Comparison of ENCODE assay signal across 12 cellular contexts in genomic region chr2:177325554-177325953, GRCh38.
DNase-seq lines count a peak whose midpoint lies in the region; ATAC-seq, FAIRE-seq and TF ChIP-seq lines count a peak whose summit lies in the region.
"Had no signal": no experiment of that assay in that cellular context is flagged by ENCODE, and none has a peak within 500 bp of the region (broad histone marks: within the 10 kb centered on the region; RNA-seq: fewer than 3 reads in every experiment).

No MANE protein-coding gene starts in this region.

- H3K4me1 Mint-ChIP-seq in astrocyte (ENCODE audit: low read depth, unreplicated experiment), result no peaks in the 10 kb centered on the region
- H3K4me1 Mint-ChIP-seq: IgD-negative memory B cell had no signal

- TF ChIP-seq CTCF in astrocyte (IDR thresholded peaks at IDR 0.05; ENCODE audit: insufficient read depth, low read depth, low read length), result no peak
- TF ChIP-seq CTCF in liver (IDR thresholded peaks at IDR 0.05; ENCODE audit: low read depth, low read length, missing input control), result no peak
- no peak for TF ChIP-seq CTCF in right atrium auricular region (IDR thresholded peaks at IDR 0.05)

- H3K9me3 Mint-ChIP-seq in astrocyte (ENCODE audit: unreplicated experiment), result no peaks in the 10 kb centered on the region
- H3K9me3 Mint-ChIP-seq: IgD-negative memory B cell had no signal

- no peaks in the 10 kb centered on the region for H3K27me3 Mint-ChIP-seq in astrocyte (ENCODE audit: low read depth, unreplicated experiment)
- H3K27me3 Mint-ChIP-seq: IgD-negative memory B cell had no signal

- FAIRE-seq in GM18507 (lab: Jason Lieb, UNC), result peak; percentile 15
- no peak for FAIRE-seq in astrocyte (lab: Jason Lieb, UNC)

- H3K4me1 ChIP-seq in astrocyte (ENCODE audit: insufficient read depth, low read length) (peaks cover 7% of the 10 kb centered on the region), liver (ENCODE audit: control insufficient read depth in 4 of 4, insufficient read depth in 4 of 4, low read length in 3 of 4) (peaks cover 11 to 43% (median 24%) of the 10 kb centered on the region in 4 donors), right atrium auricular region (no peaks in the 10 kb centered on the region)

- no peaks in the 10 kb centered on the region for H3K9me3 ChIP-seq in astrocyte (ENCODE audit: insufficient read depth, low read depth, low read length)
- no peaks in the 10 kb centered on the region for H3K9me3 ChIP-seq in liver (ENCODE audit: control insufficient read depth in 4 of 4, low read length in 3 of 4)
- no peaks in the 10 kb centered on the region for H3K9me3 ChIP-seq in right atrium auricular region

- no peaks in the 10 kb centered on the region for H3K79me2 ChIP-seq in astrocyte (ENCODE audit: insufficient read depth, low read length)

- peak; percentile 8 to 32 for TF ChIP-seq RAD21 in liver (IDR thresholded peaks at IDR 0.05)

- H3K36me3 Mint-ChIP-seq in astrocyte (ENCODE audit: low read depth, unreplicated experiment), result peaks cover 8% of the 10 kb centered on the region

- H3K27ac ChIP-seq in astrocyte (ENCODE audit: low read depth, low read length) (no peak overlapping the region), liver (ENCODE audit: low read depth in 1 of 2, low read length in 2 of 2) (peak overlapping the region; percentile 65 to 84), right atrium auricular region (no peak overlapping the region)

- H2AFZ ChIP-seq in astrocyte (ENCODE audit: low read depth, low read length), result no peak overlapping the region

- no peaks in the 10 kb centered on the region for H4K20me1 ChIP-seq in astrocyte (ENCODE audit: insufficient read depth, low read length)

- ATAC-seq in HG02840 (IDR thresholded peaks at IDR 0.05; ENCODE audit: low FRiP score, unreplicated experiment), result peak; percentile 59
- ATAC-seq: activated CD4-positive, CD25-positive, alpha-beta regulatory T cell treated with anti-CD3 and anti-CD28 coated beads, Interleukin-2, amount 50 U/mL, for 24 hours had no signal

- H3K4me2 ChIP-seq in astrocyte (ENCODE audit: low read length), result no peak overlapping the region

- no peaks in the 10 kb centered on the region for H3K36me3 ChIP-seq in astrocyte (ENCODE audit: insufficient read depth, low read length)
- H3K36me3 ChIP-seq in liver (ENCODE audit: control insufficient read depth in 4 of 4, insufficient read depth in 3 of 4, low read depth in 1 of 4, low read length in 3 of 4), result no peaks in the 10 kb centered on the region
- H3K36me3 ChIP-seq in right atrium auricular region, result peaks cover 8% of the 10 kb centered on the region

- H3K27ac Mint-ChIP-seq in astrocyte (ENCODE audit: unreplicated experiment), result no peak overlapping the region
- H3K27ac Mint-ChIP-seq: IgD-negative memory B cell had no signal

- H3K27me3 ChIP-seq in astrocyte (ENCODE audit: insufficient read depth, low read length), result no peaks in the 10 kb centered on the region
- H3K27me3 ChIP-seq in liver (ENCODE audit: control insufficient read depth in 4 of 4, insufficient read depth in 4 of 4, low read length in 3 of 4), result no peaks in the 10 kb centered on the region
- no peaks in the 10 kb centered on the region for H3K27me3 ChIP-seq in right atrium auricular region

- WGBS in liver, result 21% methylated on average over 1 of the region's 1 CpG

- no peak overlapping the region for H3K4me3 Mint-ChIP-seq in astrocyte (ENCODE audit: unreplicated experiment)
- H3K4me3 Mint-ChIP-seq: IgD-negative memory B cell had no signal

- no peak overlapping the region for H3K4me3 ChIP-seq in astrocyte (ENCODE audit: insufficient read depth, low read depth, low read length)
- H3K4me3 ChIP-seq in liver (ENCODE audit: low read depth in 1 of 3, low read length in 3 of 3), result no peak overlapping the region
- no peak overlapping the region for H3K4me3 ChIP-seq in right atrium auricular region

- DNase-seq in GM18507 (ENCODE audit: extremely low spot score, insufficient read length, low read depth) (no peak), astrocyte (ENCODE audit: low read depth) (peak; percentile 44), right atrium auricular region (ENCODE audit: low spot score) (no peak), T1000 (lab: John Stamatoyannopoulos, UW) (no peak), DMS 273 treated with DMSO at 0.1 percent for 48 hours (lab: John Stamatoyannopoulos, UW) (no peak)
- no peak for DNase-seq in activated CD4-positive, alpha-beta T cell treated with anti-CD3 and anti-CD28 coated beads for 48 hours
- DNase-seq: C1 segment of cervical spinal cord, islet precursor cell had no signal

- H3K9ac ChIP-seq in astrocyte (ENCODE audit: low read length) (no peak overlapping the region), liver (ENCODE audit: low read depth in 1 of 2, low read length in 2 of 2) (peak overlapping the region in 1 of 2 donors; percentile 44)

TF ChIP-seq in liver, 16 proteins besides CTCF, POLR2A, EP300 and RAD21:
- TF ChIP-seq YY1 (IDR thresholded peaks at IDR 0.05), result peak; percentile 66
- no peak for TF ChIP-seq TAF1 (conservative IDR thresholded peaks at IDR 0.05)
- TF ChIP-seq ATF3 (IDR thresholded peaks at IDR 0.05), result no peak
- TF ChIP-seq GABPA (IDR thresholded peaks at IDR 0.05 in 1 of 2, conservative IDR thresholded peaks at IDR 0.05 in 1 of 2), result no peak
- TF ChIP-seq FOXA1 (IDR thresholded peaks at IDR 0.05), result no peak
- TF ChIP-seq FOXA2 (IDR thresholded peaks at IDR 0.05), result peak; percentile 42
- TF ChIP-seq, protein P1, sequence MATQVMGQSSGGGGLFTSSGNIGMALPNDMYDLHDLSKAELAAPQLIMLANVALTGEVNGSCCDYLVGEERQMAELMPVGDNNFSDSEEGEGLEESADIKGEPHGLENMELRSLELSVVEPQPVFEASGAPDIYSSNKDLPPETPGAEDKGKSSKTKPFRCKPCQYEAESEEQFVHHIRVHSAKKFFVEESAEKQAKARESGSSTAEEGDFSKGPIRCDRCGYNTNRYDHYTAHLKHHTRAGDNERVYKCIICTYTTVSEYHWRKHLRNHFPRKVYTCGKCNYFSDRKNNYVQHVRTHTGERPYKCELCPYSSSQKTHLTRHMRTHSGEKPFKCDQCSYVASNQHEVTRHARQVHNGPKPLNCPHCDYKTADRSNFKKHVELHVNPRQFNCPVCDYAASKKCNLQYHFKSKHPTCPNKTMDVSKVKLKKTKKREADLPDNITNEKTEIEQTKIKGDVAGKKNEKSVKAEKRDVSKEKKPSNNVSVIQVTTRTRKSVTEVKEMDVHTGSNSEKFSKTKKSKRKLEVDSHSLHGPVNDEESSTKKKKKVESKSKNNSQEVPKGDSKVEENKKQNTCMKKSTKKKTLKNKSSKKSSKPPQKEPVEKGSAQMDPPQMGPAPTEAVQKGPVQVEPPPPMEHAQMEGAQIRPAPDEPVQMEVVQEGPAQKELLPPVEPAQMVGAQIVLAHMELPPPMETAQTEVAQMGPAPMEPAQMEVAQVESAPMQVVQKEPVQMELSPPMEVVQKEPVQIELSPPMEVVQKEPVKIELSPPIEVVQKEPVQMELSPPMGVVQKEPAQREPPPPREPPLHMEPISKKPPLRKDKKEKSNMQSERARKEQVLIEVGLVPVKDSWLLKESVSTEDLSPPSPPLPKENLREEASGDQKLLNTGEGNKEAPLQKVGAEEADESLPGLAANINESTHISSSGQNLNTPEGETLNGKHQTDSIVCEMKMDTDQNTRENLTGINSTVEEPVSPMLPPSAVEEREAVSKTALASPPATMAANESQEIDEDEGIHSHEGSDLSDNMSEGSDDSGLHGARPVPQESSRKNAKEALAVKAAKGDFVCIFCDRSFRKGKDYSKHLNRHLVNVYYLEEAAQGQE (IDR thresholded peaks at IDR 0.05), result peak; percentile 86
- TF ChIP-seq JUND (IDR thresholded peaks at IDR 0.05), result peak in 1 of 2 donors; percentile 53
- peak; percentile 39 to 75 for TF ChIP-seq RXRA (IDR thresholded peaks at IDR 0.05)
- no peak for TF ChIP-seq MAX (IDR thresholded peaks at IDR 0.05)
- peak; percentile 57 to 63 for TF ChIP-seq HNF4A (conservative IDR thresholded peaks at IDR 0.05)
- TF ChIP-seq NR2F2 (IDR thresholded peaks at IDR 0.05), result no peak
- TF ChIP-seq HNF4G (IDR thresholded peaks at IDR 0.05), result no peak
- peak; percentile 25 for TF ChIP-seq ZBTB33 (IDR thresholded peaks at IDR 0.05)
- TF ChIP-seq SP1 (IDR thresholded peaks at IDR 0.05), result peak; percentile 23
- no peak for TF ChIP-seq EGR1 (IDR thresholded peaks at IDR 0.05; ENCODE audit: low read depth in 2 of 2)

Comparison
In these comparisons a context has a peak if more than half of its experiments do, and no peak if none do; other contexts are left out.
1. H3K27ac ChIP-seq: peak in liver (2 of 2); none in astrocyte (single experiment) and right atrium auricular region (0 of 2).